24 cellular contexts compared by ENCODE assay signal in the genomic region with DNA sequence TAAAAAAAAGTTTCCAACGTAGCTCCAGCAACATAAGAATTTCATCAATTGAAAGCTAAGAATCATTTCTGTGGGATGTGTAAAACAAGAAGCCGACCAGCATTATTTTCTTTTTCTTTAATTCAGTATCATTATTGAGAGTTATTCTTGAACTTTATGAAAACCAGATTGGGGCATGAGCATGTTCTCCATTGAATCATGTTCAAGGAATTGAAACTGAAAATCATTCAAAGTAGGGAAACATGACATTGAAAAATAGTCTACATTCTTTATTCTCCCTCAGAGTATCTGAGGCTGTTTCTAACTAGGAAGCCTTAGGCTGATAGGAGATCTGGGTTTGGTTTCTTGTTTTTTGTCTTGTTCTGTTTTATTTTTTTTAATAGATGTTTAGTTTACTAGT.
DNase-seq lines count a peak whose midpoint lies in the region; ATAC-seq lines count a peak whose summit lies in the region.
"Had no signal": no experiment of that assay in that cellular context is flagged by ENCODE, and none has a peak within 500 bp of the region (broad histone marks: within the 10 kb centered on the region; RNA-seq: fewer than 3 reads in every experiment).

No MANE protein-coding gene starts in this region.

- CTCF ChIA-PET in activated CD8-positive, alpha-beta memory T cell treated with anti-CD3 and anti-CD28 coated beads, Interleukin-2, amount 10 ng/mL, durations not matched to agents 7 days and 5 days (lab: Charles Lee) = no interaction called here

- H3K36me3 Mint-ChIP-seq in activated CD8-positive, alpha-beta memory T cell treated with anti-CD3 and anti-CD28 coated beads, Interleukin-2, amount 10 ng/mL, durations not matched to agents 7 days and 5 days = no peaks in the 10 kb centered on the region
- H3K36me3 Mint-ChIP-seq: CD8-positive, alpha-beta T cell had no signal

- peaks cover 30% of the 10 kb centered on the region for H3K4me1 ChIP-seq in SJSA1 (replicated peaks)
- H3K4me1 ChIP-seq: Caco-2, Peyer's patch had no signal

- H3K4me3 Mint-ChIP-seq in activated CD8-positive, alpha-beta memory T cell treated with anti-CD3 and anti-CD28 coated beads, Interleukin-2, amount 10 ng/mL, durations not matched to agents 7 days and 5 days = no peak overlapping the region
- H3K4me3 Mint-ChIP-seq: CD8-positive, alpha-beta T cell had no signal

- H3K9me3 Mint-ChIP-seq in activated CD8-positive, alpha-beta memory T cell treated with anti-CD3 and anti-CD28 coated beads, Interleukin-2, amount 10 ng/mL, durations not matched to agents 7 days and 5 days (ENCODE audit: low read depth) = no peaks in the 10 kb centered on the region
- H3K9me3 Mint-ChIP-seq: CD8-positive, alpha-beta T cell had no signal

- peak overlapping the region; percentile 39 for H3K27ac ChIP-seq in SJSA1
- H3K27ac ChIP-seq: 22Rv1, Peyer's patch had no signal

- DNase-seq in NOMO-1 treated with DMSO at 0.1 percent for 48 hours (lab: John Stamatoyannopoulos, UW; ENCODE audit: unreplicated experiment) (peak; percentile 18), NOMO-1 treated with dmso at 0.1 percent for 144 hours (lab: John Stamatoyannopoulos, UW; ENCODE audit: unreplicated experiment) (no peak), SJSA1 (ENCODE audit: low read depth in 1 of 2, low spot score in 2 of 2) (no peak), fibroblast of peridontal ligament (ENCODE audit: extremely low read depth) (peak; percentile 84), SIG-M5 (lab: John Stamatoyannopoulos, UW) (no peak)
- DNase-seq in activated CD8-positive, alpha-beta memory T cell treated with anti-CD3 and anti-CD28 coated beads, Interleukin-2, amount 10 ng/mL, durations not matched to agents 7 days and 5 days = no peak
- DNase-seq: ACHN; C1 segment of cervical spinal cord; Caco-2; CD8-positive, alpha-beta T cell; EL; GDM1; Kasumi-1; NCI-H1694; NCI-H2081; NCI-H2227 treated with DMSO at 0.1 percent for 48 hours; NCI-H69; OCI-M1; Peyer's patch had no signal

- H3K4me1 Mint-ChIP-seq in activated CD8-positive, alpha-beta memory T cell treated with anti-CD3 and anti-CD28 coated beads, Interleukin-2, amount 10 ng/mL, durations not matched to agents 7 days and 5 days = peaks cover 9% of the 10 kb centered on the region

- H3K27ac Mint-ChIP-seq in activated CD8-positive, alpha-beta memory T cell treated with anti-CD3 and anti-CD28 coated beads, Interleukin-2, amount 10 ng/mL, durations not matched to agents 7 days and 5 days = no peak overlapping the region
- H3K27ac Mint-ChIP-seq: CD8-positive, alpha-beta T cell had no signal

- no peak overlapping the region for H3K4me3 ChIP-seq in SJSA1
- H3K4me3 ChIP-seq: K562, Peyer's patch had no signal

- no peak for ATAC-seq in activated CD8-positive, alpha-beta memory T cell treated with anti-CD3 and anti-CD28 coated beads, Interleukin-2, amount 10 ng/mL, durations not matched to agents 7 days and 5 days
- no peak for ATAC-seq in GM21381 (IDR thresholded peaks at IDR 0.05; ENCODE audit: unreplicated experiment)
- no peak for ATAC-seq in GM18498 (IDR thresholded peaks at IDR 0.05; ENCODE audit: unreplicated experiment)
- ATAC-seq: CD8-positive, alpha-beta T cell; K562; SK-N-SH treated with all-trans-retinoic acid at 6 μM for 48 hours had no signal

- no peaks in the 10 kb centered on the region for H3K36me3 ChIP-seq in SJSA1
- H3K36me3 ChIP-seq: Peyer's patch had no signal

- no peaks in the 10 kb centered on the region for H3K9me3 ChIP-seq in SJSA1 (replicated peaks)
- H3K9me3 ChIP-seq: Caco-2, Peyer's patch had no signal

- H3K27me3 ChIP-seq in SJSA1 (replicated peaks) = no peaks in the 10 kb centered on the region
- H3K27me3 ChIP-seq: Peyer's patch had no signal

- H3K27me3 Mint-ChIP-seq in activated CD8-positive, alpha-beta memory T cell treated with anti-CD3 and anti-CD28 coated beads, Interleukin-2, amount 10 ng/mL, durations not matched to agents 7 days and 5 days = peaks cover 15% of the 10 kb centered on the region

Comparison
In these comparisons a context has a peak if more than half of its experiments do, and no peak if none do; other contexts are left out.
1. DNase-seq: peak in NOMO-1 treated with DMSO at 0.1 percent for 48 hours (single experiment) and fibroblast of peridontal ligament (single experiment); none in NOMO-1 treated with dmso at 0.1 percent for 144 hours (single experiment), SJSA1 (0 of 2), activated CD8-positive, alpha-beta memory T cell treated with anti-CD3 and anti-CD28 coated beads, Interleukin-2, amount 10 ng/mL, durations not matched to agents 7 days and 5 days (single experiment) and SIG-M5 (single experiment).